8 cellular contexts compared by ENCODE assay signal in the genomic region with DNA sequence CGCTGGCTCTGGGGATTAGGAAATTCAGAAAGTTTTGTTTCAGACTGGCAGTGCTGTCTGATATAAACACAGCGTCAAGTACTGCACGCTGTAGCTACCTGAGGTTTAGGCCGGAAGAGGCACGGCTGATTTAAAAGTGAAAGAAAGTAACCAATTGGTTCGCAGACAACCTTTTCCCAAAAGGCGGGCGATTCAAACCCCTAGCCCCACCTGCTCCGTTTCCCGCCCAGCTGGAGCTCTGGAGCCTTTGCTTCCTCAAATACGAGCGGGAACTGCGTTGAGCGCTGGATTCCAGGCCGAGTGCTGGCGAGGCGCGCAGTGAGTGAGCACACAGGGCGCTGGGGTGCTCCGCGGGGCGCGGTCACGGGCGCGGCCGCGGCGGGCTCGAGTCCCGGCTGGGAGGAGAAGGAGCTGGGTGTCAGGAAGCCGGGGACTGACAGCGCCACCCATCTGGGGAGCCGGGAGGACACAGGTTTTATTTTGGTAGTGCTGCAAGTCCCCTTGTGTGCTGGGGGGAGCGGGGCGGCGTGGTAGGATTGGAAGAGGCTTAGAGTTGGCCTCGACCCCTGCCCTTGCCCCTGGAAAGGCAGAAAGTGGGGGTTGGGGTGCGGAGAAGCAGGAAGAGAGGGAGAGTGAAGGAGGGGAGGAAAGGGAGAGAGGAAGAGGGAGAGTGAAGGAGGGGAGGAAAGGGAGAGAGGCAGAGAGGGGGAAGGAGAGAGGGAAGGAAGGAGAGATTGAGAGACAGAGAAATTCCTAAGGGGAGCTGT. TPM values are rescaled to one million over a fixed set of nuclear protein-coding genes. Genes with fewer than 3 reads are reported as not detected.
DNase-seq lines count a peak whose midpoint lies in the region; ATAC-seq and TF ChIP-seq lines count a peak whose summit lies in the region.

No MANE protein-coding gene starts in this region.

- H3K36me3 ChIP-seq in suprapubic skin: peaks cover 9% of the 10 kb centered on the region

- DNase-seq in DMS79 treated with DMSO at 0.1 percent for 48 hours (lab: John Stamatoyannopoulos, UW) (peak; percentile 94), KBM-7 (peak; percentile 94), RWPE1 (ENCODE audit: low spot score) (peak; percentile 85), germinal center (ENCODE audit: low spot score) (peak; percentile 89), nucleus accumbens (lab: John Stamatoyannopoulos, UW) (peak in 43 of 56 donors; percentile 2 to 63 (median 28)), suprapubic skin (ENCODE audit: low spot score in 2 of 2) (peak; percentile 84 to 90)
- DNase-seq in activated naive CD4-positive, alpha-beta T cell (lab: John Stamatoyannopoulos, UW): peak; percentile 26 to 33 (median 30)

- no peak for TF ChIP-seq EP300 in suprapubic skin (IDR thresholded peaks at IDR 0.05)

- TF ChIP-seq CTCF in RWPE1 (conservative IDR thresholded peaks at IDR 0.05; ENCODE audit: low read depth) (peak; percentile 18; the same call in 1 of the 2 replicates), suprapubic skin (IDR thresholded peaks at IDR 0.05) (peak in 1 of 2 donors; percentile 6)

- CTCF ChIA-PET in RWPE1 (lab: Yijun Ruan, JAX): interaction anchor here (0.6 to 0.9 kb wide), 3 partner anchors 9 to 737 kb away, joined by 3 to 4 read pairs (median 3); no protein-coding TSS in a partner anchor

- ATAC-seq in GM21619 (IDR thresholded peaks at IDR 0.05; ENCODE audit: unreplicated experiment): peak; percentile 56

- H3K27me3 ChIP-seq in suprapubic skin: no peaks in the 10 kb centered on the region

- 2% methylated on average over 32 of the region's 39 CpGs for WGBS in suprapubic skin

- in situ Hi-C loops in KBM-7 (cut with MboI; ENCODE audit: low pct_unique_long_range_greater_than_20kb, low sequenced_read_pairs): no loop called here

- H3K4me3 ChIP-seq in suprapubic skin: peak overlapping the region; percentile 83

- peaks cover 35% of the 10 kb centered on the region for H3K4me1 ChIP-seq in suprapubic skin

- POLR2A ChIA-PET in RWPE1 (lab: Yijun Ruan, JAX; ENCODE audit: low non-redundant PET): interaction anchor here (0.8 kb wide), 1 partner anchor 9 kb away, joined by 3 read pairs; no protein-coding TSS in a partner anchor

- H3K9me3 ChIP-seq in suprapubic skin: no peaks in the 10 kb centered on the region

- TF ChIP-seq POLR2A in suprapubic skin (IDR thresholded peaks at IDR 0.05): no peak

- H3K27ac ChIP-seq in RWPE1 (peak overlapping the region; percentile 91), suprapubic skin (peak overlapping the region; percentile 94)

RNA-seq across cellular contexts. Expression of a gene that starts 2.1 kb away (rescaled TPM):
- 10 to 100 TPM; 12.5 to 55.7 (median 21.6) TPM for total RNA-seq in suprapubic skin

RNA-seq across cellular contexts. Expression of a gene that starts 27.2 kb away (rescaled TPM):
- total RNA-seq in suprapubic skin: 10 to 100 TPM in 1 of 4 donors, 1 to 10 TPM in 3; 8.3 to 11.5 (median 8.9) TPM

RNA-seq across cellular contexts. Expression of a gene that starts 37.7 kb away (rescaled TPM):
- 1 to 10 TPM in 3 of 4 donors, under 1 TPM in 1; 0.48 to 1.8 (median 1.5) TPM for total RNA-seq in suprapubic skin

RNA-seq across cellular contexts. Expression of a gene that starts 58.7 kb away (rescaled TPM):
- not detected for total RNA-seq in suprapubic skin

Comparison
In these comparisons a context has a peak if more than half of its experiments do, and no peak if none do; other contexts are left out.
1. Peak in every context shown above with its lines: DNase-seq, ATAC-seq, H3K4me3 ChIP-seq and H3K27ac ChIP-seq.
2. DNase-seq: peak in every context shown above with its lines; median percentile 94 in DMS79 treated with DMSO at 0.1 percent for 48 hours; 94 in KBM-7; 89 in germinal center; 87 in suprapubic skin; 85 in RWPE1; 30 in activated naive CD4-positive, alpha-beta T cell; 28 in nucleus accumbens.